ENCODE assay signal across 8 cellular contexts in genomic region chr4:87391783-87392054, GRCh38. TPM values are rescaled to one million over a fixed set of nuclear protein-coding genes. Genes with fewer than 3 reads are reported as not detected.
DNase-seq lines count a peak whose midpoint lies in the region; ATAC-seq and TF ChIP-seq lines count a peak whose summit lies in the region.

No MANE protein-coding gene starts in this region.

- peaks cover 44 to 55% (median 46%) of the 10 kb centered on the region in 3 donors for H3K4me1 Mint-ChIP-seq in T-cell

- POLR2A ChIA-PET in T-cell (lab: Charles Lee): interaction anchor here (0.6 to 2.0 kb wide), 3 partner anchors 24 to 1902 kb away, joined by 3 to 13 read pairs (median 13); partner anchors contain the start of gene NUDT9 (in 1 of the 2)

- H3K4me3 ChIP-seq in GM12875 (ENCODE audit: low read depth, low read length): peak overlapping the region; percentile 66
- peak overlapping the region; percentile 76 for H3K4me3 ChIP-seq in fibroblast of pulmonary artery (replicated peaks; ENCODE audit: low read depth, low read length)
- peak overlapping the region; percentile 74 for H3K4me3 ChIP-seq in retinal pigment epithelial cell (ENCODE audit: low read length)

- H3K9me3 Mint-ChIP-seq in T-cell: peaks cover 0 to 5% (median 4%) of the 10 kb centered on the region in 3 donors

- peak overlapping the region; percentile 92 to 97 for H3K27ac Mint-ChIP-seq in T-cell

- DNase-seq in T-cell: no peak
- no peak for DNase-seq in fibroblast of pulmonary artery (ENCODE audit: low read depth)
- DNase-seq in retinal pigment epithelial cell (ENCODE audit: low read depth): no peak
- DNase-seq in DMS114 treated with DMSO at 0.1 percent for 48 hours (lab: John Stamatoyannopoulos, UW; ENCODE audit: unreplicated experiment): no peak
- no peak for DNase-seq in central memory CD4-positive, alpha-beta T cell

- TF ChIP-seq CTCF in GM12875 (IDR thresholded peaks at IDR 0.05; ENCODE audit: borderline replicate concordance, insufficient read depth, low read depth, low read length) (no peak), fibroblast of pulmonary artery (IDR thresholded peaks at IDR 0.05; ENCODE audit: low read length, missing control alignments) (no peak), retinal pigment epithelial cell (conservative IDR thresholded peaks at IDR 0.05; ENCODE audit: low read depth, low read length) (no peak)

- H3K36me3 Mint-ChIP-seq in T-cell: peaks cover 19% of the 10 kb centered on the region

- ATAC-seq in T-cell (replicated peaks in 1 of 4) (no peak), GM21526 (IDR thresholded peaks at IDR 0.05; ENCODE audit: low FRiP score, unreplicated experiment) (no peak), GM18498 (IDR thresholded peaks at IDR 0.05; ENCODE audit: unreplicated experiment) (no peak)

- CTCF ChIA-PET in T-cell (lab: Charles Lee): interaction anchor here (0.7 to 2.5 kb wide), 12 partner anchors 10 to 457 kb away, joined by 3 to 30 read pairs (median 7); partner anchors contain the start of gene NUDT9 (in 2 of the 2)

- no peaks in the 10 kb centered on the region for H3K27me3 Mint-ChIP-seq in T-cell

- peak overlapping the region; percentile 93 to 95 (median 94) for H3K4me3 Mint-ChIP-seq in T-cell

RNA-seq across cellular contexts. Expression of gene HSD17B11, which starts 0.7 kb away (rescaled TPM):
- total RNA-seq in T-cell: 10 to 100 TPM; 38.0 to 57.7 (median 51.2) TPM

RNA-seq across cellular contexts. Expression of gene NUDT9, which starts 30.7 kb away (rescaled TPM):
- total RNA-seq in T-cell: 10 to 100 TPM; 10.1 to 18.0 (median 13.9) TPM
